ENCODE assay signal across 16 cellular contexts in the genomic region with DNA sequence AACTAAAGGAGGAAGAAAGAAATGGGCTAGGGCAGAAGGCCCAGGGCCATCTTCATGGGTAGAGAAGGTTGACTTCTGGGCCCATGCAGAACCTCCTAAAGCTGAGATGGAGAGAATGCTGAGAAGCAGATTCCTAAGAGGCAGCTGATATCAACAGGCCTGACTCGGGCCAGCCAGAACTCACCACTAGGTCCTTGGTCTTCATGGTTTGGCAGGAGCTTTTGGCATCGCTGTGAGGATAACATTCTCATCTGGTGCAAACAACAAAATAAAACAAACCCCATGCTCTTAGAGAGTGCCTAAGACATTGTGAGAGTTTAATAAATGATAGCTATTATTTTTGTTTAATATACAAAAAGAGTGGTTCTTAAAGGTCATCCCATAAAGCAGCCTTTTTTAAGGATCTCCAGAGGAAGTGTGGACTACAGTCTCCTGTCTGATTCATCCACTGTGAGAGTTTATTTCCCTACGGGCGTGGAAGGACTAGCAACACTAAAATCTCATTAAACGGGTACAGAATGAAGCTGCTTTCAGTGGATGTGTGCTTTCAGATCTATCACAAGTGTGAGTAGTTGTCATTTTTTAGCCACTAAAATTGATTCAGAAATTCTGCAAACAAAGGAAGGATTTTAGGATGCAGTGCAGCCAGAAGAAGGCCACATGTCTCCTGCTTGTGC.
A peak's percentile ranks its signal among the peaks of the same experiment; 100 is the strongest.
DNase-seq lines count a peak whose midpoint lies in the region; ATAC-seq and TF ChIP-seq lines count a peak whose summit lies in the region.
"Had no signal": no experiment of that assay in that cellular context is flagged by ENCODE, and none has a peak within 500 bp of the region (broad histone marks: within the 10 kb centered on the region; RNA-seq: fewer than 3 reads in every experiment).

No MANE protein-coding gene starts in this region.

- no peak overlapping the region for H3K56ac ChIP-seq in IMR-90 (ENCODE audit: extremely low read depth, insufficient read depth, low read length)

- H3K27ac ChIP-seq in IMR-90 (ENCODE audit: insufficient read depth, low read length) (no peak overlapping the region), heart left ventricle (peak overlapping the region in 6 of 12 donors; percentile 11 to 40 (median 16))
- H3K27ac ChIP-seq: KMS-11, SJSA1 had no signal

- no peak overlapping the region for H3K4me3 Mint-ChIP-seq in Caco-2 (ENCODE audit: unreplicated experiment)
- H3K4me3 Mint-ChIP-seq: CD4-positive, CD25-positive, alpha-beta regulatory T cell had no signal

- no peak overlapping the region for H2BK5ac ChIP-seq in IMR-90 (ENCODE audit: low read depth, low read length, poor library complexity, severe bottlenecking)

- H3K79me1 ChIP-seq in IMR-90 (ENCODE audit: low read depth in 1 of 2, low read length in 2 of 2), result peaks cover 23 to 49% of the 10 kb centered on the region in 2 experiments

- in situ Hi-C loops in IMR-90 (cut with MboI; ENCODE audit: low sequenced_read_pairs), result no loop called here

- H2AFZ ChIP-seq in IMR-90 (replicated peaks; ENCODE audit: low read length, poor library complexity), result no peak overlapping the region

- H3K23ac ChIP-seq in IMR-90 (ENCODE audit: low read depth, low read length), result peak overlapping the region; percentile 59; the same call in 1 of the 2 replicates

- no peak overlapping the region; a peak in 1 of 4 replicates for H4K8ac ChIP-seq in IMR-90 (ENCODE audit: low read depth in 2 of 2, low read length in 2 of 2)

- peaks cover 2% of the 10 kb centered on the region; the same call in 1 of the 2 replicates for H3K9me1 ChIP-seq in IMR-90 (ENCODE audit: insufficient read depth, low read length)

- no peaks in the 10 kb centered on the region; the same call in 1 of the 2 replicates for H3K36me3 ChIP-seq in IMR-90 (ENCODE audit: control insufficient read depth, insufficient read depth, low read length)
- H3K36me3 ChIP-seq in heart left ventricle, result no peaks in the 10 kb centered on the region
- H3K36me3 ChIP-seq in Caco-2 (ENCODE audit: control insufficient read depth, insufficient read depth, low read length), result no peaks in the 10 kb centered on the region
- H3K36me3 ChIP-seq: SJSA1 had no signal

- no peak overlapping the region for H4K91ac ChIP-seq in IMR-90 (ENCODE audit: insufficient read depth, low read depth, low read length)

- H3K4me2 ChIP-seq in IMR-90 (ENCODE audit: low read depth, low read length), result no peak overlapping the region
- H3K4me2 ChIP-seq: KMS-11 had no signal

- TF ChIP-seq POLR2A in IMR-90 (IDR thresholded peaks at IDR 0.05; ENCODE audit: low read depth, low read length) (no peak), heart left ventricle (IDR thresholded peaks at IDR 0.05) (no peak)

- H3K27me3 ChIP-seq in IMR-90 (ENCODE audit: control insufficient read depth, insufficient read depth, low read length) (no peaks in the 10 kb centered on the region), heart left ventricle (no peaks in the 10 kb centered on the region), Caco-2 (replicated peaks; ENCODE audit: control insufficient read depth, insufficient read depth, low read length) (no peaks in the 10 kb centered on the region)
- H3K27me3 ChIP-seq: SJSA1 had no signal

- H3K36me3 Mint-ChIP-seq in Caco-2 (ENCODE audit: insufficient read depth, unreplicated experiment), result no peaks in the 10 kb centered on the region
- H3K36me3 Mint-ChIP-seq: CD4-positive, CD25-positive, alpha-beta regulatory T cell had no signal

- no peaks in the 10 kb centered on the region for H3K9me3 Mint-ChIP-seq in Caco-2 (ENCODE audit: unreplicated experiment)

- H2BK120ac ChIP-seq in IMR-90 (ENCODE audit: low read depth, low read length), result no peak overlapping the region

- H3K27me3 Mint-ChIP-seq in Caco-2 (ENCODE audit: insufficient read depth, unreplicated experiment), result peaks cover 2% of the 10 kb centered on the region
- H3K27me3 Mint-ChIP-seq: CD4-positive, CD25-positive, alpha-beta regulatory T cell had no signal

- H4K5ac ChIP-seq in IMR-90 (ENCODE audit: low read depth, low read length), result no peak overlapping the region

- H3K4me1 ChIP-seq in IMR-90 (ENCODE audit: control insufficient read depth, insufficient read depth, low read length) (0 out of 2 replicates have a peak, but pooled peaks cover 3% of the 10 kb centered on the region), heart left ventricle (peaks cover 7 to 56% (median 36%) of the 10 kb centered on the region in 12 donors), Caco-2 (no peaks in the 10 kb centered on the region)
- H3K4me1 ChIP-seq: SJSA1 had no signal

- no peak for TF ChIP-seq RAD21 in IMR-90 (IDR thresholded peaks at IDR 0.05; ENCODE audit: low read length)

- TF ChIP-seq CTCF in IMR-90 (conservative IDR thresholded peaks at IDR 0.05; ENCODE audit: low read depth, low read length) (no peak), heart left ventricle (IDR thresholded peaks at IDR 0.05) (no peak), Caco-2 (IDR thresholded peaks at IDR 0.05; ENCODE audit: insufficient read depth in 1 of 2, low read depth in 1 of 2, low read length in 1 of 2, severe bottlenecking in 1 of 2, unreplicated experiment in 1 of 2) (no peak)

- H3K4me3 ChIP-seq in IMR-90 (ENCODE audit: insufficient read depth, low read depth, low read length) (no peak overlapping the region), heart left ventricle (no peak overlapping the region), Caco-2 (ENCODE audit: low read depth, low read length) (no peak overlapping the region)
- H3K4me3 ChIP-seq: SJSA1 had no signal

- intact Hi-C loops in IMR-90 (cut with micrococcal nuclease), result no loop called here
- intact Hi-C loops in heart left ventricle (cut with DNase I), result loop anchor here in 3 of 10 donors (10.0 kb wide), 2 partner anchors 116 to 126 kb away; no protein-coding TSS in a partner anchor
- intact Hi-C loops in Caco-2 (cut with micrococcal nuclease; ENCODE audit: unreplicated experiment), result no loop called here

- no peaks in the 10 kb centered on the region for H3K9me3 ChIP-seq in IMR-90 (ENCODE audit: control insufficient read depth, insufficient read depth, low read length)
- no peaks in the 10 kb centered on the region for H3K9me3 ChIP-seq in heart left ventricle
- H3K9me3 ChIP-seq in Caco-2, result no peaks in the 10 kb centered on the region
- H3K9me3 ChIP-seq: SJSA1 had no signal

- no peak overlapping the region for H3K27ac Mint-ChIP-seq in Caco-2 (ENCODE audit: unreplicated experiment)
- H3K27ac Mint-ChIP-seq: CD4-positive, CD25-positive, alpha-beta regulatory T cell had no signal

- CTCF ChIA-PET in IMR-90 (lab: Yijun Ruan, JAX), result no interaction called here
- CTCF ChIA-PET in Caco-2 (lab: Charles Lee), result no interaction called here

- H2BK20ac ChIP-seq in IMR-90 (ENCODE audit: low read depth, low read length), result no peak overlapping the region

- H3K14ac ChIP-seq in IMR-90 (replicated peaks; ENCODE audit: low read depth, low read length), result 0 out of 2 replicates have a peak overlapping the region, but pooled peaks have one; percentile 43

- H3K18ac ChIP-seq in IMR-90 (ENCODE audit: low read depth, low read length), result no peak overlapping the region

- H3K4ac ChIP-seq in IMR-90 (ENCODE audit: low read depth, low read length), result no peak overlapping the region

- peak; percentile 29 for ATAC-seq in IMR-90 (ENCODE audit: low read depth)
- ATAC-seq in heart left ventricle, result peak; percentile 28 to 75 (median 58)

- no peak overlapping the region for H2AK9ac ChIP-seq in IMR-90 (replicated peaks; ENCODE audit: low read depth, low read length, poor library complexity)

- dilution Hi-C loops in IMR-90 (cut with HindIII; ENCODE audit: low sequenced_read_pairs, unreplicated experiment), result no loop called here

- H2AK5ac ChIP-seq in IMR-90 (ENCODE audit: low read depth, low read length), result peak overlapping the region; percentile 28; the same call in 1 of the 2 replicates

- no peak overlapping the region for H3K9ac ChIP-seq in IMR-90 (ENCODE audit: low read depth, low read length)
- H3K9ac ChIP-seq: KMS-11 had no signal

- H4K20me1 ChIP-seq in IMR-90 (ENCODE audit: insufficient read depth, low read length), result 0 out of 2 replicates have a peak, but pooled peaks cover 1% of the 10 kb centered on the region

- H2BK15ac ChIP-seq in IMR-90 (ENCODE audit: low read depth, low read length), result no peak overlapping the region

- WGBS in IMR-90 (ENCODE audit: extremely low coverage in 2 of 2, insufficient read length in 1 of 2), 2 experiments, result no CpG with 5 or more reads among the region's 5 CpGs
- WGBS in heart left ventricle, 4 donors, result 54 to 61% (median 59%) methylated on average over 5 of the region's 5 CpGs

- BruUV-seq in IMR-90 (replicated peaks; lab: Mats Ljungman, UMichigan), result no TSS peak
- no TSS peak for BruUV-seq in Caco-2 (replicated peaks; lab: Mats Ljungman, UMichigan)

- no peaks in the 10 kb centered on the region for H3K4me1 Mint-ChIP-seq in Caco-2 (ENCODE audit: low read depth, unreplicated experiment)
- H3K4me1 Mint-ChIP-seq: CD4-positive, CD25-positive, alpha-beta regulatory T cell had no signal

- POLR2A ChIA-PET in IMR-90 (lab: Charles Lee; ENCODE audit: unreplicated experiment) (no interaction called here), Caco-2 (lab: Charles Lee) (no interaction called here)

- DNase-seq in AG08395 (ENCODE audit: low spot score) (peak; percentile 19), IMR-90 (no peak), heart left ventricle (peak in 1 of 5 donors; percentile 45), mucosa of gallbladder (ENCODE audit: low spot score) (peak; percentile 31), SK-N-DZ (ENCODE audit: low spot score) (no peak), T-helper 1 cell (no peak), Caco-2 (no peak)
- DNase-seq in NK-92 treated with Interleukin-12 subunit alpha and Interleukin-12 subunit beta, amount 100 ng/mL, for 24 hours (lab: John Stamatoyannopoulos, UW), result no peak
- DNase-seq: AML-193; CD4-positive, CD25-positive, alpha-beta regulatory T cell; DND-41; GF-D8; NCI-H1417; NCI-H2029 had no signal

TF ChIP-seq in IMR-90, 13 proteins besides CTCF, POLR2A, EP300 and RAD21:
- TF ChIP-seq RCOR1 (IDR thresholded peaks at IDR 0.05; ENCODE audit: insufficient replicate concordance, low read length) (no peak), MAZ (IDR thresholded peaks at IDR 0.05; ENCODE audit: borderline replicate concordance, low read depth, low read length) (no peak), MAFK (IDR thresholded peaks at IDR 0.05; ENCODE audit: low read depth, low read length) (no peak), BHLHE40 (IDR thresholded peaks at IDR 0.05; ENCODE audit: low read depth, low read length) (no peak), CHD1 (IDR thresholded peaks at IDR 0.05; ENCODE audit: low read depth, low read length) (no peak)
- TF ChIP-seq, protein P1, sequence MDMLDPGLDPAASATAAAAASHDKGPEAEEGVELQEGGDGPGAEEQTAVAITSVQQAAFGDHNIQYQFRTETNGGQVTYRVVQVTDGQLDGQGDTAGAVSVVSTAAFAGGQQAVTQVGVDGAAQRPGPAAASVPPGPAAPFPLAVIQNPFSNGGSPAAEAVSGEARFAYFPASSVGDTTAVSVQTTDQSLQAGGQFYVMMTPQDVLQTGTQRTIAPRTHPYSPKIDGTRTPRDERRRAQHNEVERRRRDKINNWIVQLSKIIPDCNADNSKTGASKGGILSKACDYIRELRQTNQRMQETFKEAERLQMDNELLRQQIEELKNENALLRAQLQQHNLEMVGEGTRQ (IDR thresholded peaks at IDR 0.05; ENCODE audit: low read depth, low read length), result no peak

Comparison
In these comparisons a context has a peak if more than half of its experiments do, and no peak if none do; other contexts are left out.
1. DNase-seq: peak in AG08395 (single experiment) and mucosa of gallbladder (single experiment); none in IMR-90 (single experiment), SK-N-DZ (single experiment), T-helper 1 cell (0 of 5), Caco-2 (0 of 2) and NK-92 treated with Interleukin-12 subunit alpha and Interleukin-12 subunit beta, amount 100 ng/mL, for 24 hours (single experiment).